ENCODE assay signal across 23 cellular contexts in the genomic region with DNA sequence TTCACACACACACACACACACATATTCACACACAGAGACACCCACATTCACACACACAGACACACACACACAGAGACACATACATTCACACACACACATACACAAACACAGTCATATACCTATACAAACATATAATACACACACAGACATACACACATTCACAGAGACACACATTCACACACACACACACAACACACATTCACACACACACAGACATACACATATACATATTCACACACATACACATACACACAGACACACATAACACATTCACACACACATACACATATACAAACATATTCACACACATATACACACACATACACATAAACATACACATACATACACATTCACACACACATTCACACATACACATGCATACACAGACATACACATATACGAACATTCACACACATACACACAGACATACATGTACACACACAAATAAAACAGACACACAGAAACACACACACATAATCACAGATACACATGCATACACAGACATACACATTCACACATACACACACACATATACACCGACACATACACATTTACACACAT. TPM values are rescaled to one million over a fixed set of nuclear protein-coding genes. Genes with fewer than 3 reads are reported as not detected.
DNase-seq lines count a peak whose midpoint lies in the region; ATAC-seq, FAIRE-seq and TF ChIP-seq lines count a peak whose summit lies in the region.
"Had no signal": no experiment of that assay in that cellular context is flagged by ENCODE, and none has a peak within 500 bp of the region (broad histone marks: within the 10 kb centered on the region; RNA-seq: fewer than 3 reads in every experiment).

No MANE protein-coding gene starts in this region.

- DNase-seq in astrocyte (ENCODE audit: low read depth) (no peak), mucosa of descending colon (no peak), HAP-1 (ENCODE audit: low spot score in 2 of 2) (no peak), SJCRH30 (no peak), activated gamma-delta T cell treated with Interleukin-2 at 50 U/mL for 16 hours (no peak)
- DNase-seq: aorta, cerebellar nuclear complex, DMS79, NCI-H1048, NCI-H187 treated with DMSO at 0.1 percent for 48 hours, NCI-H226 had no signal

- H3K9me3 Mint-ChIP-seq in astrocyte (ENCODE audit: unreplicated experiment): no peaks in the 10 kb centered on the region
- H3K9me3 Mint-ChIP-seq: activated naive CD4-positive, alpha-beta T cell treated with anti-CD3 and anti-CD28 coated beads, Interleukin-2, amount 10 ng/mL, durations not matched to agents 7 days and 5 days; CD8-positive, alpha-beta memory T cell; natural killer cell; WTC11 had no signal

- H3K36me3 ChIP-seq in BLaER1 treated with 17β-estradiol and CSF1 and Interleukin-3, amounts not matched to agents 10 nM and 100 nM: no peaks in the 10 kb centered on the region
- no peaks in the 10 kb centered on the region for H3K36me3 ChIP-seq in astrocyte (ENCODE audit: insufficient read depth, low read length)
- peaks cover 4% of the 10 kb centered on the region for H3K36me3 ChIP-seq in mucosa of descending colon (ENCODE audit: low read depth)
- no peaks in the 10 kb centered on the region; the same call in 1 of the 2 replicates for H3K36me3 ChIP-seq in HAP-1 (replicated peaks)
- no peaks in the 10 kb centered on the region for H3K36me3 ChIP-seq in SJCRH30
- H3K36me3 ChIP-seq: vagina had no signal

- H3K4me3 Mint-ChIP-seq in astrocyte (ENCODE audit: unreplicated experiment): no peak overlapping the region
- H3K4me3 Mint-ChIP-seq: activated naive CD4-positive, alpha-beta T cell treated with anti-CD3 and anti-CD28 coated beads, Interleukin-2, amount 10 ng/mL, durations not matched to agents 7 days and 5 days; CD8-positive, alpha-beta memory T cell; natural killer cell; WTC11 had no signal

- peaks cover 35 to 41% (median 37%) of the 10 kb centered on the region in 11 experiments for H3K27me3 ChIP-seq in BLaER1 treated with 17β-estradiol and CSF1 and Interleukin-3, amounts not matched to agents 10 nM and 100 nM
- peaks cover 7% of the 10 kb centered on the region for H3K27me3 ChIP-seq in astrocyte (ENCODE audit: insufficient read depth, low read length)
- H3K27me3 ChIP-seq in HAP-1 (ENCODE audit: low read depth): no peaks in the 10 kb centered on the region
- no peaks in the 10 kb centered on the region for H3K27me3 ChIP-seq in SJCRH30
- H3K27me3 ChIP-seq: vagina had no signal

- H3K9me3 ChIP-seq in BLaER1 treated with 17β-estradiol and CSF1 and Interleukin-3, amounts not matched to agents 10 nM and 100 nM (replicated peaks in 1 of 11): no peaks in the 10 kb centered on the region
- no peaks in the 10 kb centered on the region for H3K9me3 ChIP-seq in astrocyte (ENCODE audit: insufficient read depth, low read depth, low read length)
- H3K9me3 ChIP-seq in mucosa of descending colon: no peaks in the 10 kb centered on the region
- no peaks in the 10 kb centered on the region for H3K9me3 ChIP-seq in HAP-1
- H3K9me3 ChIP-seq in SJCRH30 (replicated peaks): no peaks in the 10 kb centered on the region
- H3K9me3 ChIP-seq: esophagus muscularis mucosa, SK-N-SH, vagina had no signal

- H3K4me2 ChIP-seq in BLaER1 treated with 17β-estradiol and CSF1 and Interleukin-3, amounts not matched to agents 10 nM and 100 nM: peak overlapping the region; percentile 81 to 99 (median 87)
- H3K4me2 ChIP-seq in astrocyte (ENCODE audit: low read length): peak overlapping the region; percentile 76
- H3K4me2 ChIP-seq: PC-9 had no signal

- peak; percentile 11 for ATAC-seq in HG03280 (IDR thresholded peaks at IDR 0.05; ENCODE audit: unreplicated experiment)
- no peak for ATAC-seq in mucosa of descending colon
- no peak for ATAC-seq in GM18517 (IDR thresholded peaks at IDR 0.05; ENCODE audit: unreplicated experiment)

- peak overlapping the region in 10 of 11 experiments; percentile 43 to 77 (median 68); a peak in 17 of 22 replicates for H3K9ac ChIP-seq in BLaER1 treated with 17β-estradiol and CSF1 and Interleukin-3, amounts not matched to agents 10 nM and 100 nM
- H3K9ac ChIP-seq in astrocyte (ENCODE audit: low read length): peak overlapping the region; percentile 11
- H3K9ac ChIP-seq: parathyroid adenoma, SK-N-SH had no signal

- peaks cover 2% of the 10 kb centered on the region for H3K36me3 Mint-ChIP-seq in astrocyte (ENCODE audit: low read depth, unreplicated experiment)
- H3K36me3 Mint-ChIP-seq: activated naive CD4-positive, alpha-beta T cell treated with anti-CD3 and anti-CD28 coated beads, Interleukin-2, amount 10 ng/mL, durations not matched to agents 7 days and 5 days; natural killer cell; WTC11 had no signal

- no peak overlapping the region for H2AFZ ChIP-seq in astrocyte (ENCODE audit: low read depth, low read length)
- H2AFZ ChIP-seq: PC-9 had no signal

- in situ Hi-C loops in HAP-1 (cut with MboI; ENCODE audit: low sequenced_read_pairs): no loop called here

- peaks cover 33% of the 10 kb centered on the region for H3K4me1 Mint-ChIP-seq in astrocyte (ENCODE audit: low read depth, unreplicated experiment)

- H4K20me1 ChIP-seq in BLaER1 treated with 17β-estradiol and CSF1 and Interleukin-3, amounts not matched to agents 10 nM and 100 nM: peaks cover 0 to 9% (median 0%) of the 10 kb centered on the region in 11 experiments; a peak in 1 of 22 replicates
- H4K20me1 ChIP-seq in astrocyte (ENCODE audit: insufficient read depth, low read length): no peaks in the 10 kb centered on the region

- peaks cover 18% of the 10 kb centered on the region for H3K27me3 Mint-ChIP-seq in astrocyte (ENCODE audit: low read depth, unreplicated experiment)

- no peak for TF ChIP-seq CTCF in astrocyte (IDR thresholded peaks at IDR 0.05; ENCODE audit: insufficient read depth, low read depth, low read length)
- TF ChIP-seq CTCF in mucosa of descending colon (IDR thresholded peaks at IDR 0.05): peak; percentile 3

- H3K27ac ChIP-seq in BLaER1 treated with 17β-estradiol and CSF1 and Interleukin-3, amounts not matched to agents 10 nM and 100 nM: peak overlapping the region in 9 of 11 experiments; percentile 19 to 88 (median 78); a peak in 16 of 22 replicates
- no peak overlapping the region for H3K27ac ChIP-seq in astrocyte (ENCODE audit: low read depth, low read length)
- H3K27ac ChIP-seq in SJCRH30: no peak overlapping the region
- H3K27ac ChIP-seq: esophagus muscularis mucosa, PC-9, vagina had no signal

- H3K79me2 ChIP-seq in astrocyte (ENCODE audit: insufficient read depth, low read length): no peaks in the 10 kb centered on the region
- H3K79me2 ChIP-seq: parathyroid adenoma had no signal

- H3K27ac Mint-ChIP-seq in astrocyte (ENCODE audit: unreplicated experiment): no peak overlapping the region
- H3K27ac Mint-ChIP-seq: activated naive CD4-positive, alpha-beta T cell treated with anti-CD3 and anti-CD28 coated beads, Interleukin-2, amount 10 ng/mL, durations not matched to agents 7 days and 5 days; natural killer cell; WTC11 had no signal

- H3K4me1 ChIP-seq in BLaER1 treated with 17β-estradiol and CSF1 and Interleukin-3, amounts not matched to agents 10 nM and 100 nM: peaks cover 91 to 100% (median 99%) of the 10 kb centered on the region in 10 experiments
- H3K4me1 ChIP-seq in astrocyte (ENCODE audit: insufficient read depth, low read length) (peaks cover 40% of the 10 kb centered on the region), mucosa of descending colon (ENCODE audit: low read depth) (peaks cover 4% of the 10 kb centered on the region), HAP-1 (no peaks in the 10 kb centered on the region), SJCRH30 (peaks cover 35% of the 10 kb centered on the region)

- FAIRE-seq in astrocyte (lab: Jason Lieb, UNC): peak; percentile 50

- H3K4me3 ChIP-seq in BLaER1 treated with 17β-estradiol and CSF1 and Interleukin-3, amounts not matched to agents 10 nM and 100 nM: peak overlapping the region in 2 of 10 experiments; percentile 25 to 36; a peak in 2 of 20 replicates
- H3K4me3 ChIP-seq in astrocyte (ENCODE audit: insufficient read depth, low read depth, low read length) (no peak overlapping the region), mucosa of descending colon (no peak overlapping the region), HAP-1 (no peak overlapping the region), SJCRH30 (no peak overlapping the region)
- H3K4me3 ChIP-seq: esophagus muscularis mucosa, PC-9, vagina had no signal

- intact Hi-C loops in mucosa of descending colon (cut with DNase I, micrococcal nuclease): no loop called here

RNA-seq across cellular contexts. Expression of gene PRCD, which starts 7.9 kb away (rescaled TPM):
- total RNA-seq in astrocyte: 1.5 and 2.2 TPM in 2 replicates
- total RNA-seq in mucosa of descending colon: 1 to 10 TPM; 1.0 to 4.8 (median 1.6) TPM
- total RNA-seq in SJCRH30 (2014; rRNA removed; shearing (Covaris generic)): 2.1 and 3.4 TPM in 2 replicates

RNA-seq across cellular contexts. Expression of gene CYGB, which starts 10.2 kb away (rescaled TPM):
- 20.5 and 29.2 TPM in 2 replicates for total RNA-seq in astrocyte
- 10 to 100 TPM; 10.6 to 24.0 (median 15.1) TPM for total RNA-seq in mucosa of descending colon
- total RNA-seq in SJCRH30 (2014; rRNA removed; shearing (Covaris generic)): not detected in 2 replicates
- total RNA-seq: CD8-positive, alpha-beta memory T cell had no signal

RNA-seq across cellular contexts. Expression of gene ST6GALNAC2, which starts 37.9 kb away (rescaled TPM):
- total RNA-seq in astrocyte (0.79 TPM in 1 of 2 replicates, not detected in the other), mucosa of descending colon (10 to 100 TPM in 1 of 3 donors, 1 to 10 TPM in 2; 3.7 to 11.1 (median 4.3) TPM)
- total RNA-seq in SJCRH30 (2014; rRNA removed; shearing (Covaris generic)): 0.20 TPM in 1 of 2 replicates, not detected in the other
- total RNA-seq: WTC11 had no signal

RNA-seq across cellular contexts. Expression of gene RHBDF2, which starts 46.5 kb away (rescaled TPM):
- total RNA-seq in astrocyte (27.0 and 30.7 TPM in 2 replicates), mucosa of descending colon (10 to 100 TPM; 11.2 to 20.8 (median 18.9) TPM)
- total RNA-seq in SJCRH30 (2014; rRNA removed; shearing (Covaris generic)): 2.4 and 2.5 TPM in 2 replicates

Comparison
In these comparisons a context has a peak if more than half of its experiments do, and no peak if none do; other contexts are left out.
1. H3K27ac ChIP-seq: peak in BLaER1 treated with 17β-estradiol and CSF1 and Interleukin-3, amounts not matched to agents 10 nM and 100 nM (9 of 11); none in astrocyte (single experiment) and SJCRH30 (single experiment).
2. RNA of gene CYGB, which starts 10.2 kb away (total RNA-seq): 20.5 to 29.2 TPM in astrocyte and 10.6 to 24.0 TPM in mucosa of descending colon; not detected in SJCRH30; every median in the first group is over 10 times any median in the second.